ENCODE assay signal across 1 cellular context in genomic region chr19:2477141-2477710, GRCh38.
TF ChIP-seq lines count a peak whose summit lies in the region.

No MANE protein-coding gene starts in this region.

TF ChIP-seq in HEK293, 187 proteins besides CTCF, POLR2A, EP300 and RAD21 (continued from another document):
- TF ChIP-seq ZBTB44 (tag by site-specific recombination; IDR thresholded peaks at IDR 0.05) (no peak), ZNF701 (tag by site-specific recombination; IDR thresholded peaks at IDR 0.05) (no peak), ZNF777 (tag by site-specific recombination; IDR thresholded peaks at IDR 0.05; ENCODE audit: borderline replicate concordance) (no peak), MYNN (tag by site-specific recombination; IDR thresholded peaks at IDR 0.05; ENCODE audit: borderline replicate concordance) (no peak), ZBTB20 (tag by site-specific recombination; IDR thresholded peaks at IDR 0.05) (peak; percentile 77), ZNF324 (tag by site-specific recombination; IDR thresholded peaks at IDR 0.05) (no peak)
